ENCODE assay signal across 15 cellular contexts in genomic region chr16:85269165-85269564, GRCh38.
A peak's percentile ranks its signal among the peaks of the same experiment; 100 is the strongest.
DNase-seq lines count a peak whose midpoint lies in the region; ATAC-seq and TF ChIP-seq lines count a peak whose summit lies in the region.
"Had no signal": no experiment of that assay in that cellular context is flagged by ENCODE, and none has a peak within 500 bp of the region (broad histone marks: within the 10 kb centered on the region; RNA-seq: fewer than 3 reads in every experiment).

No MANE protein-coding gene starts in this region.

- H3K4me1 ChIP-seq in BE2C, result peaks cover 42% of the 10 kb centered on the region

- H3K27me3 ChIP-seq in BE2C, result no peaks in the 10 kb centered on the region

- peak; percentile 76 for DNase-seq in NCI-H2227 (lab: John Stamatoyannopoulos, UW; ENCODE audit: unreplicated experiment)
- peak in 39 of 61 donors; percentile 15 to 94 (median 52) for DNase-seq in caudate nucleus (lab: John Stamatoyannopoulos, UW)
- DNase-seq in left kidney (ENCODE audit: low read depth, low spot score), result peak; percentile 67
- DNase-seq in nucleus accumbens (lab: John Stamatoyannopoulos, UW), result peak in 33 of 56 donors; percentile 10 to 86 (median 38)
- DNase-seq in BE2C, result no peak
- no peak for DNase-seq in NCI-H2029 treated with DMSO at 0.1 percent for 48 hours (lab: John Stamatoyannopoulos, UW)
- DNase-seq in NCI-H345 treated with DMSO at 0.1 percent for 48 hours (lab: John Stamatoyannopoulos, UW; ENCODE audit: unreplicated experiment), result no peak
- DNase-seq: ACHN; C1 segment of cervical spinal cord; Calu3; CD4-positive, alpha-beta T cell; DMS 273 treated with DMSO at 0.1 percent for 48 hours; GM23248; H9 had no signal

- ATAC-seq in GM19328 (IDR thresholded peaks at IDR 0.05; ENCODE audit: unreplicated experiment), result no peak

- H3K36me3 ChIP-seq in BE2C, result no peaks in the 10 kb centered on the region; the same call in 1 of the 2 replicates

- no peaks in the 10 kb centered on the region for H3K9me3 ChIP-seq in BE2C

- no peak for TF ChIP-seq CTCF in BE2C (IDR thresholded peaks at IDR 0.05; ENCODE audit: low read depth, low read length)

- no peak overlapping the region for H3K27ac ChIP-seq in caudate nucleus (ENCODE audit: low read depth, low read length)
- H3K27ac ChIP-seq: GM23248 had no signal

- no peak overlapping the region for H3K4me3 ChIP-seq in BE2C (ENCODE audit: low read depth, low read length)
- H3K4me3 ChIP-seq: GM23248 had no signal

Comparison
In these comparisons a context has a peak if more than half of its experiments do, and no peak if none do; other contexts are left out.
1. DNase-seq: peak in NCI-H2227 (single experiment), caudate nucleus (39 of 61), left kidney (single experiment) and nucleus accumbens (33 of 56); none in BE2C (single experiment), NCI-H2029 treated with DMSO at 0.1 percent for 48 hours (single experiment) and NCI-H345 treated with DMSO at 0.1 percent for 48 hours (single experiment).